In the genomic region with DNA sequence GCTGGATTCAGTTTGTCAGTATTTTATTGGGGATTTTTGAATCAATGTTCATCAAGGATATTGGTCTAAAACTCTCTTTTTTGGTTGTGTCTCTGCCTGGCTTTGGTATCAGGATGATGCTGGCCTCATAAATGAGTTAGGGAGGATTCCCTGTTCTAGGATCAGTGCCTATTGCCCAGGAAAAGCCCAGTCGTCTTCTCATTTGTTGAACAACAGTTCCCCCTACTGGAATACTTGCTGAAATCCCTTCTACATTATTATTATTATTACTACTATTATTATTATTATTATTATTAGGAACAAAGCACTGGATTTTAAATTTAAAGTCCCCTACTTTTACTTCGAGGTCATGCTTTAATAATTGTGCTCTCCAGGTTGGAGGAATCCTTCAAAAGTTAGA, we compare ENCODE assay signal across 10 cellular contexts.
DNase-seq lines count a peak whose midpoint lies in the region; ATAC-seq lines count a peak whose summit lies in the region.
"Had no signal": no experiment of that assay in that cellular context is flagged by ENCODE, and none has a peak within 500 bp of the region (broad histone marks: within the 10 kb centered on the region; RNA-seq: fewer than 3 reads in every experiment).

No MANE protein-coding gene starts in this region.

- H2BK5ac ChIP-seq in mesenchymal stem cell (ENCODE audit: low read depth, low read length, poor library complexity, severe bottlenecking) = no peak overlapping the region

- H3K18ac ChIP-seq in mesenchymal stem cell (ENCODE audit: low read depth in 1 of 2, low read length in 2 of 2) = no peak overlapping the region

- H3K4me1 ChIP-seq in mesenchymal stem cell (ENCODE audit: control insufficient read depth, insufficient read depth, low read depth, low read length) = no peaks in the 10 kb centered on the region
- H3K4me1 ChIP-seq: stomach had no signal

- H3K27me3 ChIP-seq in mesenchymal stem cell (ENCODE audit: control insufficient read depth in 1 of 2, insufficient read depth in 1 of 2, low read length in 2 of 2) = no peaks in the 10 kb centered on the region
- H3K27me3 ChIP-seq: stomach had no signal

- no peak overlapping the region for H2BK120ac ChIP-seq in mesenchymal stem cell (ENCODE audit: low read depth, low read length)

- no peaks in the 10 kb centered on the region for H3K27me3 Mint-ChIP-seq in activated CD8-positive, alpha-beta T cell treated with anti-CD3 and anti-CD28 coated beads, Interleukin-2, amount 10 ng/mL, durations not matched to agents 7 days and 5 days (ENCODE audit: low read depth)

- H3K36me3 ChIP-seq in mesenchymal stem cell (ENCODE audit: control insufficient read depth in 1 of 2, insufficient read depth in 2 of 2, low read depth in 1 of 2, low read length in 2 of 2) = no peaks in the 10 kb centered on the region
- H3K36me3 ChIP-seq: stomach had no signal

- H3K4me2 ChIP-seq in mesenchymal stem cell (ENCODE audit: low read length, poor library complexity, severe bottlenecking) = no peak overlapping the region

- no peak for ATAC-seq in activated CD8-positive, alpha-beta T cell treated with anti-CD3 and anti-CD28 coated beads, Interleukin-2, amount 10 ng/mL, durations not matched to agents 7 days and 5 days
- ATAC-seq in GM21723 (IDR thresholded peaks at IDR 0.05; ENCODE audit: unreplicated experiment) (no peak), GM18873 (IDR thresholded peaks at IDR 0.05; ENCODE audit: low FRiP score, unreplicated experiment) (no peak)

- no peak overlapping the region for H3K27ac Mint-ChIP-seq in activated CD8-positive, alpha-beta T cell treated with anti-CD3 and anti-CD28 coated beads, Interleukin-2, amount 10 ng/mL, durations not matched to agents 7 days and 5 days

- no peak overlapping the region for H3K4me3 Mint-ChIP-seq in activated CD8-positive, alpha-beta T cell treated with anti-CD3 and anti-CD28 coated beads, Interleukin-2, amount 10 ng/mL, durations not matched to agents 7 days and 5 days

- no peak overlapping the region for H3K14ac ChIP-seq in mesenchymal stem cell (ENCODE audit: low read length in 2 of 2)

- no peak overlapping the region for H3K23ac ChIP-seq in mesenchymal stem cell (ENCODE audit: low read length in 2 of 2)

- no peak overlapping the region for H2AK5ac ChIP-seq in mesenchymal stem cell (ENCODE audit: low read length, severe bottlenecking)

- no peak overlapping the region for H4K8ac ChIP-seq in mesenchymal stem cell (ENCODE audit: low read length)

- POLR2A ChIA-PET in activated CD8-positive, alpha-beta T cell treated with anti-CD3 and anti-CD28 coated beads, Interleukin-2, amount 10 ng/mL, durations not matched to agents 7 days and 5 days (lab: Charles Lee) = no interaction called here

- H3K79me1 ChIP-seq in mesenchymal stem cell (replicated peaks; ENCODE audit: low read length, poor library complexity, severe bottlenecking) = no peaks in the 10 kb centered on the region

- no peak overlapping the region for H3K4ac ChIP-seq in mesenchymal stem cell (ENCODE audit: low read depth in 1 of 2, low read length in 2 of 2)

- H3K36me3 Mint-ChIP-seq in activated CD8-positive, alpha-beta T cell treated with anti-CD3 and anti-CD28 coated beads, Interleukin-2, amount 10 ng/mL, durations not matched to agents 7 days and 5 days (ENCODE audit: low read depth) = no peaks in the 10 kb centered on the region

- H2BK15ac ChIP-seq in mesenchymal stem cell (ENCODE audit: low read depth, poor library complexity, severe bottlenecking) = no peak overlapping the region

- no peak overlapping the region for H4K91ac ChIP-seq in mesenchymal stem cell (ENCODE audit: low read length)

- no peak overlapping the region for H3K27ac ChIP-seq in mesenchymal stem cell (ENCODE audit: low read length, poor library complexity, severe bottlenecking)
- H3K27ac ChIP-seq: stomach had no signal

- no peak overlapping the region for H3K9ac ChIP-seq in mesenchymal stem cell (ENCODE audit: low read length)

- H3K9me3 Mint-ChIP-seq in activated CD8-positive, alpha-beta T cell treated with anti-CD3 and anti-CD28 coated beads, Interleukin-2, amount 10 ng/mL, durations not matched to agents 7 days and 5 days (ENCODE audit: insufficient read depth) = no peaks in the 10 kb centered on the region

- H3K4me3 ChIP-seq in mesenchymal stem cell (ENCODE audit: insufficient read depth in 1 of 2, low read depth in 1 of 2, low read length in 2 of 2) = no peak overlapping the region
- H3K4me3 ChIP-seq: stomach had no signal

- no peaks in the 10 kb centered on the region for H3K9me3 ChIP-seq in mesenchymal stem cell (ENCODE audit: control insufficient read depth, low read length)
- H3K9me3 ChIP-seq: stomach had no signal

- H2BK12ac ChIP-seq in mesenchymal stem cell (ENCODE audit: low read length in 2 of 2) = no peak overlapping the region

- 33% methylated on average over 1 of the region's 2 CpGs for WGBS in mesenchymal stem cell

- CTCF ChIA-PET in activated CD8-positive, alpha-beta T cell treated with anti-CD3 and anti-CD28 coated beads, Interleukin-2, amount 10 ng/mL, durations not matched to agents 7 days and 5 days (lab: Charles Lee) = no interaction called here

- peak; percentile 2 for DNase-seq in DMS53 treated with DMSO at 0.1 percent for 48 hours (lab: John Stamatoyannopoulos, UW; ENCODE audit: unreplicated experiment)
- peak; percentile 28 to 52 for DNase-seq in Kasumi-1 (lab: John Stamatoyannopoulos, UW)
- DNase-seq in astrocyte of the hippocampus (ENCODE audit: low read depth, low spot score) = peak; percentile 55
- DNase-seq in mesenchymal stem cell = peak; percentile 42
- no peak for DNase-seq in activated CD8-positive, alpha-beta T cell treated with anti-CD3 and anti-CD28 coated beads, Interleukin-2, amount 10 ng/mL, durations not matched to agents 7 days and 5 days
- DNase-seq in activated effector memory CD4-positive, alpha-beta T cell treated with Interleukin-2 at 50 U/mL for 16 hours = no peak
- DNase-seq: activated CD8-positive, alpha-beta memory T cell treated with anti-CD3 and anti-CD28 coated beads for 24 hours; stomach had no signal

- no peaks in the 10 kb centered on the region for H3K4me1 Mint-ChIP-seq in activated CD8-positive, alpha-beta T cell treated with anti-CD3 and anti-CD28 coated beads, Interleukin-2, amount 10 ng/mL, durations not matched to agents 7 days and 5 days (ENCODE audit: low read depth)

- H2AFZ ChIP-seq in mesenchymal stem cell (ENCODE audit: low read depth, low read length) = no peak overlapping the region

Comparison
In these comparisons a context has a peak if more than half of its experiments do, and no peak if none do; other contexts are left out.
1. DNase-seq: peak in DMS53 treated with DMSO at 0.1 percent for 48 hours (single experiment), Kasumi-1 (2 of 2), astrocyte of the hippocampus (single experiment) and mesenchymal stem cell (single experiment); none in activated CD8-positive, alpha-beta T cell treated with anti-CD3 and anti-CD28 coated beads, Interleukin-2, amount 10 ng/mL, durations not matched to agents 7 days and 5 days (single experiment) and activated effector memory CD4-positive, alpha-beta T cell treated with Interleukin-2 at 50 U/mL for 16 hours (single experiment).